Comparison of ENCODE assay signal across 10 cellular contexts in the genomic region with DNA sequence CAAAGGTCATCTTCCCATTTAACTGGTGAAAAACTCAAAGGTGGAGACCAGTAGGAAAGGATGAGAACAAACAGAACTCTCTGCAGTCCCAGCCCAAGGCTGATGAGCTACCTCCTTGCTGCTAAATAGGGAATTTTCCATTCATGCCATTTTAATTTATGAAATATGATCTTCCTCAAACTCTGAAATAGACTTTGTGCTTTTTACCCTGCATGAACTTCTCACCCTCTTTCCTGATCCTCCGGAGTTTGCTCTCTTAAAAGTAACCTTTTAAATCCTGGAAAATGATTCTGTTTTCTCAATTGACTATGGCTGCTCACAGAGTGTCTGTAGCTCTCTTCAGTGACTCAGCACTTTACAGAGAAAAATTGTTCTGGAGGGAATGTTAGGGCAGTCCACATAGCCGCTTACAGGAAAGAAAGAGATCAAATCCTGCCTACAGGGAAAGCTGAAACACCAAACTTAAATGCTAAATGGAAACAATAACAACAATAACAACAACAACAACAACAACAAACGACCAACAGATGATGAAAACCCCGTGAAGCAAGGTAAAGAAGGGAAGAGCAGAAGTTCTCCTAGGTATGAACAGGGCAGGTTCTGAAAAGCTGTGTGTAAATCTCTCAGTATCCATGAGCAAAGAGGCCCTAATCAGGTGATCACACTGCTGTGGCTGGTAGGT.
DNase-seq lines count a peak whose midpoint lies in the region; ATAC-seq, FAIRE-seq and TF ChIP-seq lines count a peak whose summit lies in the region.
"Had no signal": no experiment of that assay in that cellular context is flagged by ENCODE, and none has a peak within 500 bp of the region (broad histone marks: within the 10 kb centered on the region; RNA-seq: fewer than 3 reads in every experiment).

No MANE protein-coding gene starts in this region.

- no peak overlapping the region for H3K4me3 ChIP-seq in A549

- TF ChIP-seq RAD21 in A549 (conservative IDR thresholded peaks at IDR 0.05 in 1 of 2, IDR thresholded peaks at IDR 0.05 in 1 of 2): no peak

- WGBS in A549 (ENCODE audit: missing lambda C conversion rate): 32% methylated on average over 4 of the region's 4 CpGs

- H3K4me2 ChIP-seq in A549: peak overlapping the region; percentile 32

- POLR2A ChIA-PET in A549 (lab: Yijun Ruan, JAX): no interaction called here

- DNase-seq in A549 (ENCODE audit: low read depth in 1 of 2, low spot score in 1 of 2) (peak in 1 of 2 experiments; percentile 39), KBM-7 (peak; percentile 11), dermis blood vessel endothelial cell (peak; percentile 15), myocyte (ENCODE audit: low read depth) (peak; percentile 56), omental fat pad (ENCODE audit: low spot score) (no peak), NCI-H1048 (lab: John Stamatoyannopoulos, UW) (no peak)
- DNase-seq: NCI-H446 had no signal

- H3K27ac ChIP-seq in A549: peak overlapping the region; percentile 77 to 81
- H3K27ac ChIP-seq: C4-2B had no signal

- CTCF ChIA-PET in A549 (lab: Yijun Ruan, JAX): interaction anchor here (0.7 kb wide), 1 partner anchor 126 kb away, joined by 3 read pairs; no protein-coding TSS in a partner anchor

- no peak for FAIRE-seq in A549 (lab: Jason Lieb, UNC)

- no peaks in the 10 kb centered on the region for H3K9me3 ChIP-seq in A549

- ATAC-seq in A549 (peak; percentile 47 to 69; a peak in 3 of 6 replicates), omental fat pad (ENCODE audit: low FRiP score) (no peak), GM19397 (IDR thresholded peaks at IDR 0.05; ENCODE audit: unreplicated experiment) (no peak), HG03135 (IDR thresholded peaks at IDR 0.05; ENCODE audit: unreplicated experiment) (no peak)

- TF ChIP-seq CTCF in A549 (IDR thresholded peaks at IDR 0.05) (no peak), omental fat pad (IDR thresholded peaks at IDR 0.05) (no peak)

- in situ Hi-C loops in KBM-7 (cut with MboI; ENCODE audit: low pct_unique_long_range_greater_than_20kb, low sequenced_read_pairs): no loop called here

- peaks cover 13% of the 10 kb centered on the region for H3K4me1 ChIP-seq in A549

- no peak for TF ChIP-seq EP300 in A549 (IDR thresholded peaks at IDR 0.05)

- no peak for TF ChIP-seq POLR2A in A549 (IDR thresholded peaks at IDR 0.05; ENCODE audit: low read length)

TF ChIP-seq in A549, 52 proteins besides CTCF, POLR2A, EP300 and RAD21:
- TF ChIP-seq BHLHE40 (IDR thresholded peaks at IDR 0.05; ENCODE audit: low read depth, low read length) (no peak), HOXB5 (CRISPR knock-in tag; IDR thresholded peaks at IDR 0.05) (no peak), RNF2 (IDR thresholded peaks at IDR 0.05; ENCODE audit: borderline replicate concordance, low read depth) (no peak), HDAC2 (IDR thresholded peaks at IDR 0.05) (no peak), NFE2L2 (conservative IDR thresholded peaks at IDR 0.05; ENCODE audit: low read length) (peak; percentile 94), MAFK (IDR thresholded peaks at IDR 0.05; ENCODE audit: partially characterized antibody) (peak; percentile 95), KDM5A (IDR thresholded peaks at IDR 0.05) (no peak)
- TF ChIP-seq, protein P1, sequence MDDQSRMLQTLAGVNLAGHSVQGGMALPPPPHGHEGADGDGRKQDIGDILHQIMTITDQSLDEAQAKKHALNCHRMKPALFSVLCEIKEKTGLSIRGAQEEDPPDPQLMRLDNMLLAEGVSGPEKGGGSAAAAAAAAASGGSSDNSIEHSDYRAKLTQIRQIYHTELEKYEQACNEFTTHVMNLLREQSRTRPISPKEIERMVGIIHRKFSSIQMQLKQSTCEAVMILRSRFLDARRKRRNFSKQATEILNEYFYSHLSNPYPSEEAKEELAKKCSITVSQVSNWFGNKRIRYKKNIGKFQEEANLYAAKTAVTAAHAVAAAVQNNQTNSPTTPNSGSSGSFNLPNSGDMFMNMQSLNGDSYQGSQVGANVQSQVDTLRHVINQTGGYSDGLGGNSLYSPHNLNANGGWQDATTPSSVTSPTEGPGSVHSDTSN (IDR thresholded peaks at IDR 0.05): no peak

Comparison
In these comparisons a context has a peak if more than half of its experiments do, and no peak if none do; other contexts are left out.
1. ATAC-seq: peak in A549 (2 of 2); none in omental fat pad (single experiment), GM19397 (single experiment) and HG03135 (single experiment).
2. DNase-seq: peak in KBM-7 (single experiment), dermis blood vessel endothelial cell (single experiment) and myocyte (single experiment); none in omental fat pad (single experiment) and NCI-H1048 (single experiment).